ENCODE assay signal across 7 cellular contexts in genomic region chr1:182614796-182615451, GRCh38. TPM values are rescaled to one million over a fixed set of nuclear protein-coding genes. Genes with fewer than 3 reads are reported as not detected.
DNase-seq lines count a peak whose midpoint lies in the region; ATAC-seq, FAIRE-seq and TF ChIP-seq lines count a peak whose summit lies in the region.

No MANE protein-coding gene starts in this region.

- no peak for TF ChIP-seq CTCF in lower leg skin (IDR thresholded peaks at IDR 0.05)

- H3K27ac ChIP-seq in duodenal mucosa (ENCODE audit: low read depth, low read length): peak overlapping the region; percentile 55

- H3K4me1 ChIP-seq in duodenal mucosa (ENCODE audit: control insufficient read depth in 1 of 2, insufficient read depth in 2 of 2, low read length in 2 of 2): peaks cover 24 to 37% of the 10 kb centered on the region in 2 donors

- peak; percentile 46 for DNase-seq in GM12891 (ENCODE audit: insufficient read length, low spot score)
- peak; percentile 88 to 91 for DNase-seq in NCI-H446 (lab: John Stamatoyannopoulos, UW)
- DNase-seq in activated CD4-positive, alpha-beta T cell treated with anti-CD3 and anti-CD28 coated beads, Interleukin-2, amount 50 U/mL, for 1 hour: peak; percentile 44
- DNase-seq in lower leg skin (ENCODE audit: low spot score in 2 of 2): peak; percentile 86 to 96
- peak; percentile 29 to 50 (median 31) for DNase-seq in stimulated activated CD4-positive, alpha-beta T cell treated with anti-CD3 and anti-CD28 coated beads, TNF-alpha, amount 100 ng/mL, for 4 hours (ENCODE audit: low read depth in 3 of 3)

- no peaks in the 10 kb centered on the region for H3K9me3 ChIP-seq in duodenal mucosa (ENCODE audit: control insufficient read depth in 1 of 2, low read length in 2 of 2)

- no peaks in the 10 kb centered on the region for H3K36me3 ChIP-seq in duodenal mucosa (ENCODE audit: control insufficient read depth in 1 of 2, insufficient read depth in 2 of 2, low read length in 2 of 2)

- 1% methylated on average over 55 to 56 of the region's 56 CpGs for WGBS in lower leg skin, 2 donors

- ATAC-seq in HG02763 (IDR thresholded peaks at IDR 0.05; ENCODE audit: unreplicated experiment): peak; percentile 36

- peak overlapping the region; percentile 52 to 60 for H3K9ac ChIP-seq in duodenal mucosa (ENCODE audit: low read depth in 1 of 2, low read length in 2 of 2)

- intact Hi-C loops in lower leg skin (cut with DNase I; ENCODE audit: low total_unique reads): no loop called here

- peak overlapping the region; percentile 64 to 72 for H3K4me3 ChIP-seq in duodenal mucosa (ENCODE audit: low read depth in 1 of 2, low read length in 2 of 2)
- peak overlapping the region; percentile 10 for H3K4me3 ChIP-seq in lower leg skin (ENCODE audit: low read depth, poor library complexity, severe bottlenecking)

- peak; percentile 61; the same call in 1 of the 2 replicates for TF ChIP-seq POLR2A in GM12891 (IDR thresholded peaks at IDR 0.05; ENCODE audit: low read depth, low read length)
- peak in 1 of 2 donors; percentile 13 for TF ChIP-seq POLR2A in lower leg skin (IDR thresholded peaks at IDR 0.05)

- FAIRE-seq in GM12891 (lab: Jason Lieb, UNC): peak; percentile 66

- peaks cover 12 to 16% of the 10 kb centered on the region in 2 donors for H3K27me3 ChIP-seq in duodenal mucosa (ENCODE audit: control insufficient read depth in 1 of 2, insufficient read depth in 2 of 2, low read length in 2 of 2)

TF ChIP-seq in GM12891, 5 proteins besides CTCF, POLR2A, EP300 and RAD21:
- TF ChIP-seq SPI1 (IDR thresholded peaks at IDR 0.05; ENCODE audit: low read depth, low read length): no peak
- peak; percentile 88 for TF ChIP-seq PAX5 (IDR thresholded peaks at IDR 0.05; ENCODE audit: insufficient read depth, low read length, severe bottlenecking)
- peak; percentile 62 for TF ChIP-seq POLR2AphosphoS5 (IDR thresholded peaks at IDR 0.05; ENCODE audit: low read depth, low read length)
- TF ChIP-seq TAF1 (IDR thresholded peaks at IDR 0.05; ENCODE audit: low read depth, low read length): peak; percentile 51
- TF ChIP-seq POU2F2 (IDR thresholded peaks at IDR 0.05; ENCODE audit: low read depth, low read length): peak; percentile 40

RNA-seq across cellular contexts. Expression of gene RGS16, which starts 10.7 kb away (rescaled TPM):
- polyA plus RNA-seq in GM12891 (2012; ENCODE audit: low read depth, missing spikeins): 40.3 TPM
- total RNA-seq in lower leg skin: 1 to 10 TPM in 2 of 4 donors, under 1 TPM in 1, not detected in 1; 0.37 to 1.2 (median 1.1) TPM

RNA-seq across cellular contexts. Expression of gene RNASEL, which starts 25.9 kb away (rescaled TPM):
- polyA plus RNA-seq in GM12891 (2012; ENCODE audit: low read depth, missing spikeins): 2.8 TPM
- total RNA-seq in lower leg skin: 1 to 10 TPM; 6.1 to 8.0 (median 7.1) TPM

Comparison
In these comparisons a context has a peak if more than half of its experiments do, and no peak if none do; other contexts are left out.
1. Peak in every context shown above with its lines: DNase-seq, ATAC-seq, H3K4me3 ChIP-seq and H3K27ac ChIP-seq.
2. DNase-seq: peak in every context shown above with its lines; median percentile 91 in lower leg skin; 90 in NCI-H446; 46 in GM12891; 44 in activated CD4-positive, alpha-beta T cell treated with anti-CD3 and anti-CD28 coated beads, Interleukin-2, amount 50 U/mL, for 1 hour; 31 in stimulated activated CD4-positive, alpha-beta T cell treated with anti-CD3 and anti-CD28 coated beads, TNF-alpha, amount 100 ng/mL, for 4 hours.